Comparison of ENCODE assay signal across 8 cellular contexts in the genomic region with DNA sequence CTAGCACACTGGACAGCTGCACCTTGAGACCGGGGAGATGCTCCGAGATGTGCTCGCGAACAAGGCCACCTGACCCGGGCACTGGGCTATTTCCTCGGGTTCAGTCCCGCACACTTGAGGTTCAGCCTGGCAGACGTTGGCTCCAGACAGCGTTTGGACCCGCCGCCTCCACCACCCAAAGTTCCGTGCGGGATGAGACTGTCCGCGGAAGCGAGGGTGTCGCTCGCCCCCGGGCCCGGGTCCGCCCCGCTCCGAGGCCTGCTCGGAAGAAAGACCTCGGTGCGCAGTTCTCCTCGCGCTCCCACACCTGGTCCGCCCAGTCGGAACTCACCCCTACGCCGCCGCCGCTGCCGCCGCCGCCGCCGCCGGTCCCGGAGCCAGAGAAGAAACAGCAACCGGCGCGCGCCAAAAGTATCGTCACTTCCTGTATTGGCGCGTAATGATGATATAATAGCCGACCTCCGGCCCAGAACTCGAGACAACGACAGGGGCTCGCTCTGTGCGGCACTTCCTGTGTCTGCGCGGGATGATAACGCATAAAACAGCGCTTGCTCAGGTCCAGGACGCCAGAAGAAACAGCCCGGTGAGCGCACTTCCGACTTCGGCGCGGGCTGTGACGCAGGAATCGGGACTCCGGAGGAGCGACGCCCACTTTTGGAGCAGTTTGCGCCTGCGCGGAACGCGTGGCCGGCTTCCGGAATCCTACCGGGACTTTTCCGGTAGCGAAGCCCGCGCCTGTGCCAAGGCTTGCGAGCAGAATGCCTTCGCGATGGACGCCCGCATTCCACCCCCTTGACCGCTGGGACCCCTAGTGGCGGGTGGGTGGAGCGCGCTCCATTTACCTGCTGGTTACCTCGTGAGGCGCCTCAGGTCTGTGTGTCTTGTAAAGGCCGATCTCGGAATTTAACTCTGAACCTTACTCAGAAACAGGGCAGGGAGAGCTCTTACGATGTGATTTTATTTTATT. TPM values are rescaled to one million over a fixed set of nuclear protein-coding genes. Genes with fewer than 3 reads are reported as not detected.
DNase-seq lines count a peak whose midpoint lies in the region; ATAC-seq and TF ChIP-seq lines count a peak whose summit lies in the region.
"Not testable (repeated sequence)": the region's sequence is repeated elsewhere in the genome, so short reads cannot be mapped to it uniquely, and the experiment has no call there.

A gene (minus strand): TSS at position 422 of the 967 bp plus-strand sequence. CDS start 1,519 bp downstream, outside the sequence.

- DNase-seq in DMS153 (lab: John Stamatoyannopoulos, UW) (peak; percentile 98), OCI-M2 (lab: John Stamatoyannopoulos, UW; ENCODE audit: unreplicated experiment) (peak; percentile 50), activated T-cell treated with anti-CD3 and anti-CD28 coated beads for 4 hours (peak; percentile 97), epithelial cell of esophagus (ENCODE audit: low read depth) (peak; percentile 98), mucosa of gallbladder (ENCODE audit: low spot score) (peak; percentile 96)
- DNase-seq in stimulated activated CD8-positive, alpha-beta memory T cell treated with anti-CD3 and anti-CD28 coated beads, Interleukin-4, amount 100 ng/mL, for 4 hours (ENCODE audit: low read depth in 2 of 2, low spot score in 1 of 2): peak; percentile 91 to 96

- TF ChIP-seq EP300 in Ishikawa (IDR thresholded peaks at IDR 0.05; ENCODE audit: borderline replicate concordance): not testable (repeated sequence)

- TF ChIP-seq RAD21 in Ishikawa (IDR thresholded peaks at IDR 0.05; ENCODE audit: low read depth): not testable (repeated sequence)

- peak within 1 kb of the TSS; percentile 46 for H3K4me3 ChIP-seq in epithelial cell of esophagus (ENCODE audit: low read length)

- peak; percentile 76 for ATAC-seq in GM21576 (IDR thresholded peaks at IDR 0.05; ENCODE audit: unreplicated experiment)

- TF ChIP-seq CTCF in epithelial cell of esophagus (IDR thresholded peaks at IDR 0.05; ENCODE audit: insufficient read depth, low read depth, low read length, missing control alignments): not testable (repeated sequence)

TF ChIP-seq in Ishikawa, 13 proteins besides CTCF, POLR2A, EP300 and RAD21:
- TF ChIP-seq, protein P1, sequence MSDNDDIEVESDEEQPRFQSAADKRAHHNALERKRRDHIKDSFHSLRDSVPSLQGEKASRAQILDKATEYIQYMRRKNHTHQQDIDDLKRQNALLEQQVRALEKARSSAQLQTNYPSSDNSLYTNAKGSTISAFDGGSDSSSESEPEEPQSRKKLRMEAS (IDR thresholded peaks at IDR 0.05): peak; percentile 46; the same call in 1 of the 2 replicates
- TF ChIP-seq TCF12 (IDR thresholded peaks at IDR 0.05; ENCODE audit: low read depth): peak; percentile 24; the same call in 1 of the 2 replicates
- peak; percentile 98 for TF ChIP-seq CREB1 (IDR thresholded peaks at IDR 0.05; ENCODE audit: low read depth)

RNA-seq across cellular contexts. Expression of the gene that starts here (rescaled TPM):
- 24.2 TPM for total RNA-seq in mucosa of gallbladder

Comparison
In these comparisons a context has a peak if more than half of its experiments do, and no peak if none do; other contexts are left out.
1. Peak in every context shown above with its lines: DNase-seq, ATAC-seq and H3K4me3 ChIP-seq.